In the genomic region with DNA sequence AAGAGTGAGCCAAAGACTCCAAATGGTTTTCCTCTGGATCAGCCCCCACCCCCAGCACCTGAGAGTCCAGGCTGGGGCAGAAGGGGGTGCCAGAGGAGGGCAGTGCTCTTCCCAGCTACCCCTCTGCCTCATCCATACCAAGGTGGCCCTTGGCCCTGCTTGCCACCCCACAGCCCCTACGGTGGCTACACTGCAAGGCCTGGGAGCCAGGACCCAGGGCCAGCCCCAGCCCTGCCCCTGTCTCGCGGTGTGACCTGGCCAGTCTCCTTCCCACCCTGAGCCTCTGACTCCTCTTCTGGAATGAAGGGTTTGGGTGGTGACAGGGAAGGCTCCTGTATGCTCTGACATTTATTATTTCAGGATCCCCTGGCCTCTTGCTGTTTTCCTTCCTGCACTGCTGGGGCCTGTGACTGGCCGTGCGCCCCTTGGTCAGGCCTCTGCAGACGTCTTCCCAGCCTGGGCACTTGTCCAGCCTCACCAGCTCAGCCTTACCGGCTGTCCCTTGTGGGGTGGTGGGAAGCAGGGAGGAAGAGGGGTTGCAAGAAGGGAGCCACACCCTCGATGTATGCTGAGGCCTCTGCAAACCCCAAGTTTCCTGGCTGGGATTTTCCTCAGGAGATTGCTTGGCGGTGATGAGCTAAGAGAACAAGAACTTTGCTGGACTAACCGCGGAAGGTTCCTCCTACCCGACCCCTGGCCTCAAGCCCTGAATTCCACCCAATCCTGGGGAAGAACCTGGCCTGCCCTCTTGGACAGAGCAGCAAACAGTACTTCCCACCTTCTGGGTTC, we compare ENCODE assay signal across 11 cellular contexts. TPM values are rescaled to one million over a fixed set of nuclear protein-coding genes. Genes with fewer than 3 reads are reported as not detected.
A peak's percentile ranks its signal among the peaks of the same experiment; 100 is the strongest.
DNase-seq lines count a peak whose midpoint lies in the region; FAIRE-seq and TF ChIP-seq lines count a peak whose summit lies in the region.
"Had no signal": no experiment of that assay in that cellular context is flagged by ENCODE, and none has a peak within 500 bp of the region (broad histone marks: within the 10 kb centered on the region; RNA-seq: fewer than 3 reads in every experiment).

No MANE protein-coding gene starts in this region.

- in situ Hi-C loops in GM23248 (cut with MboI): no loop called here

- 45 to 52% methylated on average over 12 of the region's 12 CpGs for WGBS in GM23248 (ENCODE audit: low coverage in 1 of 2, low lambda C conversion rate in 2 of 2, missing lambda C conversion rate in 2 of 2), 2 experiments

- no peak for TF ChIP-seq CTCF in choroid plexus epithelial cell (conservative IDR thresholded peaks at IDR 0.05; ENCODE audit: low read depth, low read length)
- TF ChIP-seq CTCF in kidney (IDR thresholded peaks at IDR 0.05; ENCODE audit: borderline replicate concordance, extremely low read depth, insufficient read depth): no peak

- no peak overlapping the region for H2AFZ ChIP-seq in GM23248

- no peaks in the 10 kb centered on the region for H3K27me3 ChIP-seq in GM23248 (replicated peaks; ENCODE audit: insufficient read depth)

- intact Hi-C loops in kidney (cut with DNase I): no loop called here

- H3K4me1 ChIP-seq in GM23248 (ENCODE audit: insufficient read depth): peaks cover 42% of the 10 kb centered on the region
- peaks cover 26 to 34% of the 10 kb centered on the region in 2 donors for H3K4me1 ChIP-seq in kidney (ENCODE audit: control insufficient read depth in 1 of 2, insufficient read depth in 1 of 2, low read depth in 1 of 2, low read length in 2 of 2)

- H3K79me2 ChIP-seq in GM23248 (ENCODE audit: insufficient read depth): peaks cover 17% of the 10 kb centered on the region

- H3K4me3 ChIP-seq in GM23248: no peak overlapping the region
- no peak overlapping the region for H3K4me3 ChIP-seq in choroid plexus epithelial cell (ENCODE audit: low read depth, low read length)
- no peak overlapping the region for H3K4me3 ChIP-seq in kidney (ENCODE audit: low read length in 2 of 2)
- no peak overlapping the region for H3K4me3 ChIP-seq in skin epidermis

- H3F3A ChIP-seq in GM23248 (ENCODE audit: insufficient read depth): peaks cover 32% of the 10 kb centered on the region

- H3K4me2 ChIP-seq in GM23248 (ENCODE audit: unreplicated experiment): peak overlapping the region; percentile 13

- no peak for FAIRE-seq in kidney (lab: Jason Lieb, UNC)

- DNase-seq in GM23248 (peak; percentile 76), choroid plexus epithelial cell (ENCODE audit: low read depth) (peak; percentile 78), kidney (peak; percentile 80), SHP77 treated with DMSO at 0.1 percent for 48 hours (lab: John Stamatoyannopoulos, UW) (no peak), ecto neural progenitor cell (ENCODE audit: low spot score) (no peak)
- no peak for DNase-seq in activated CD4-positive, alpha-beta T cell treated with anti-CD3 and anti-CD28 coated beads, Interleukin-2, amount 50 U/mL, for 48 hours
- no peak for DNase-seq in activated T-cell treated with anti-CD3 and anti-CD28 coated beads, Interleukin-2, amount 50 U/mL, for 48 hours
- DNase-seq: activated T-cell treated with anti-CD3 and anti-CD28 coated beads, Interleukin-2, amount 50 U/mL, for 72 hours; KG1; NCI-H345 had no signal

- no peaks in the 10 kb centered on the region for H3K36me3 ChIP-seq in GM23248 (ENCODE audit: low read depth)
- H3K36me3 ChIP-seq in kidney (ENCODE audit: control insufficient read depth in 1 of 2, insufficient read depth in 2 of 2, low read length in 2 of 2): no peaks in the 10 kb centered on the region

- H4K20me1 ChIP-seq in GM23248 (ENCODE audit: insufficient read depth): no peaks in the 10 kb centered on the region

- H3K27ac ChIP-seq in GM23248: peak overlapping the region; percentile 69
- H3K27ac ChIP-seq in kidney (ENCODE audit: low read depth in 2 of 2, low read length in 2 of 2): no peak overlapping the region
- H3K27ac ChIP-seq in skin epidermis: peak overlapping the region in 14 of 21 experiments; percentile 12 to 70 (median 31)

- H3K9me2 ChIP-seq in GM23248 (ENCODE audit: insufficient read depth): no peaks in the 10 kb centered on the region

- no peaks in the 10 kb centered on the region for H3K9me3 ChIP-seq in GM23248 (ENCODE audit: low read depth)
- no peaks in the 10 kb centered on the region for H3K9me3 ChIP-seq in kidney (ENCODE audit: control insufficient read depth in 1 of 2, low read length in 2 of 2)

- H3K9ac ChIP-seq in GM23248 (peak overlapping the region; percentile 34), kidney (ENCODE audit: low read length in 2 of 2) (no peak overlapping the region)

RNA-seq across cellular contexts. Expression of gene ASAP3, which starts 13.5 kb away (rescaled TPM):
- total RNA-seq in GM23248 (2014; rRNA removed; shearing (Covaris generic)): 27.3 and 37.1 TPM in 2 replicates
- 13.9 and 14.1 TPM in 2 replicates for polyA plus RNA-seq in GM23248 (2016; fragmentation: Nextera tagmentation; extraction: Ambion mirVana)
- 37.8 TPM for total RNA-seq in kidney
- 29.9 TPM for polyA plus RNA-seq in kidney (ENCODE audit: insufficient read depth, low read depth, low replicate concordance)

RNA-seq across cellular contexts. Expression of gene TCEA3, which starts 45.9 kb away (rescaled TPM):
- 9.2 and 16.3 TPM in 2 replicates for total RNA-seq in GM23248 (2014; rRNA removed; shearing (Covaris generic))
- 21.3 and 23.2 TPM in 2 replicates for polyA plus RNA-seq in GM23248 (2016; fragmentation: Nextera tagmentation; extraction: Ambion mirVana)
- total RNA-seq in kidney: 46.3 TPM
- 93.2 TPM for polyA plus RNA-seq in kidney (ENCODE audit: insufficient read depth, low read depth, low replicate concordance)

Comparison
In these comparisons a context has a peak if more than half of its experiments do, and no peak if none do; other contexts are left out.
1. DNase-seq: peak in GM23248 (single experiment), choroid plexus epithelial cell (single experiment) and kidney (single experiment); none in activated CD4-positive, alpha-beta T cell treated with anti-CD3 and anti-CD28 coated beads, Interleukin-2, amount 50 U/mL, for 48 hours (0 of 2), SHP77 treated with DMSO at 0.1 percent for 48 hours (single experiment), activated T-cell treated with anti-CD3 and anti-CD28 coated beads, Interleukin-2, amount 50 U/mL, for 48 hours (0 of 2) and ecto neural progenitor cell (single experiment).
2. H3K27ac ChIP-seq: peak in GM23248 (single experiment) and skin epidermis (14 of 21); none in kidney (0 of 2).